ENCODE assay signal across 20 cellular contexts in the genomic region with DNA sequence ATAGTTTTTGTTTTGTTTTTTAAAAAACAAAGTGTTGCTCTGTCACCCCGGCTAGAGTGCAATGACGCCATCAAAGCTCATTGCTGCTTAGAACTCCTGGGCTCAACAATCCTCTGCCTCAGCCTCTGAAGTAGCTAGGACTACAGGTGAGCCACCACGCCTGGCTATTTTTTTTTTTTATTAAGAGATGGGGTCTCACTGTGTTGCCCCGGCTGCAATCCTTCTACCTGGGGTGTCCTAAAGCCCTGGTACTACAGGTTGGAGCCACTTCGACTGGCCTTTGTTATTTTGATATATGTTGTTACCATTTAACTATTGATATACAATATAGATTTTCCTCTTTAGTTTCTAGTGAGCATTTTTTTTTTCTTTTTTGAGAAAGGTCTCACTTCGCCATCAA. TPM values are rescaled to one million over a fixed set of nuclear protein-coding genes. Genes with fewer than 3 reads are reported as not detected.
DNase-seq lines count a peak whose midpoint lies in the region; ATAC-seq and TF ChIP-seq lines count a peak whose summit lies in the region.
"Had no signal": no experiment of that assay in that cellular context is flagged by ENCODE, and none has a peak within 500 bp of the region (broad histone marks: within the 10 kb centered on the region; RNA-seq: fewer than 3 reads in every experiment).

No MANE protein-coding gene starts in this region.

- no peak for TF ChIP-seq CTCF in GM06990 (IDR thresholded peaks at IDR 0.05; ENCODE audit: insufficient read depth, low read length, poor library complexity, severe bottlenecking)
- no peak for TF ChIP-seq CTCF in PC-3 (conservative IDR thresholded peaks at IDR 0.05; ENCODE audit: low read depth, low read length)
- TF ChIP-seq CTCF in glutamatergic neuron (IDR thresholded peaks at IDR 0.05; ENCODE audit: partially characterized antibody, unreplicated experiment) = no peak
- no peak for TF ChIP-seq CTCF in mammary epithelial cell (conservative IDR thresholded peaks at IDR 0.05 in 1 of 2, IDR thresholded peaks at IDR 0.05 in 1 of 2; ENCODE audit: extremely low read depth in 1 of 2, insufficient read depth in 1 of 2, low read depth in 1 of 2, low read length in 2 of 2)

- H2AFZ ChIP-seq in PC-3 (ENCODE audit: low read length) = no peak overlapping the region
- no peak overlapping the region for H2AFZ ChIP-seq in mammary epithelial cell (ENCODE audit: low read depth, low read length)

- no peaks in the 10 kb centered on the region for H3K27me3 Mint-ChIP-seq in central memory CD8-positive, alpha-beta T cell
- H3K27me3 Mint-ChIP-seq in glutamatergic neuron (ENCODE audit: unreplicated experiment) = peaks cover 5% of the 10 kb centered on the region

- POLR2A ChIA-PET in PC-3 (lab: Charles Lee; ENCODE audit: unreplicated experiment) = no interaction called here

- no peak overlapping the region for H3K4me3 Mint-ChIP-seq in central memory CD8-positive, alpha-beta T cell
- H3K4me3 Mint-ChIP-seq in glutamatergic neuron (ENCODE audit: unreplicated experiment) = no peak overlapping the region

- CTCF ChIA-PET in PC-3 (lab: Charles Lee) = no interaction called here
- CTCF ChIA-PET in mammary epithelial cell (lab: Charles Lee; ENCODE audit: low non-redundant PET) = no interaction called here

- peak overlapping the region; percentile 89 to 97 (median 93) for H3K4me2 ChIP-seq in BLaER1 treated with 17β-estradiol and CSF1 and Interleukin-3, amounts not matched to agents 10 nM and 100 nM
- H3K4me2 ChIP-seq in PC-3 (ENCODE audit: low read length) (peak overlapping the region; percentile 84; the same call in 1 of the 2 replicates), mammary epithelial cell (ENCODE audit: insufficient read depth, low read depth, low read length) (no peak overlapping the region)

- in situ Hi-C loops in mammary epithelial cell (cut with MboI; ENCODE audit: low sequenced_read_pairs in 2 of 2) = no loop called here

- peaks cover 42% of the 10 kb centered on the region for H3K79me2 ChIP-seq in PC-3 (ENCODE audit: low read length)
- H3K79me2 ChIP-seq in mammary epithelial cell (ENCODE audit: insufficient read depth, low read length) = peaks cover 38% of the 10 kb centered on the region

- H3K27ac ChIP-seq in BLaER1 treated with 17β-estradiol and CSF1 and Interleukin-3, amounts not matched to agents 10 nM and 100 nM = no peak overlapping the region
- no peak overlapping the region for H3K27ac ChIP-seq in PC-3 (ENCODE audit: low read length)
- no peak overlapping the region for H3K27ac ChIP-seq in mammary epithelial cell (ENCODE audit: insufficient read depth, low read depth, low read length)
- H3K27ac ChIP-seq: colonic mucosa, heart left ventricle had no signal

- BruUV-seq in PC-3 (replicated peaks; lab: Mats Ljungman, UMichigan) (no TSS peak), mammary epithelial cell (replicated peaks; lab: Mats Ljungman, UMichigan) (no TSS peak)

- peaks cover 30 to 48% (median 40%) of the 10 kb centered on the region in 11 experiments for H3K36me3 ChIP-seq in BLaER1 treated with 17β-estradiol and CSF1 and Interleukin-3, amounts not matched to agents 10 nM and 100 nM
- peaks cover 1% of the 10 kb centered on the region for H3K36me3 ChIP-seq in GM06990 (ENCODE audit: control insufficient read depth, insufficient read depth, low read length)
- H3K36me3 ChIP-seq in PC-3 (ENCODE audit: low read depth, low read length) = peaks cover 27% of the 10 kb centered on the region
- H3K36me3 ChIP-seq in mammary epithelial cell (ENCODE audit: insufficient read depth, low read length) = peaks cover 13% of the 10 kb centered on the region
- H3K36me3 ChIP-seq: colonic mucosa had no signal

- intact Hi-C loops in PC-3 (cut with micrococcal nuclease) = no loop called here
- intact Hi-C loops in mammary epithelial cell (cut with micrococcal nuclease) = loop anchor here (5.0 kb wide), 1 partner anchor 33 kb away; no protein-coding TSS in a partner anchor

- peak overlapping the region in 6 of 11 experiments; percentile 29 to 90 (median 90); a peak in 8 of 22 replicates for H3K9ac ChIP-seq in BLaER1 treated with 17β-estradiol and CSF1 and Interleukin-3, amounts not matched to agents 10 nM and 100 nM
- no peak overlapping the region for H3K9ac ChIP-seq in PC-3 (ENCODE audit: low read length)
- H3K9ac ChIP-seq in mammary epithelial cell (ENCODE audit: insufficient read depth, low read length) = no peak overlapping the region

- peaks cover 19 to 33% (median 23%) of the 10 kb centered on the region in 11 experiments; a peak in 19 of 22 replicates for H4K20me1 ChIP-seq in BLaER1 treated with 17β-estradiol and CSF1 and Interleukin-3, amounts not matched to agents 10 nM and 100 nM
- H4K20me1 ChIP-seq in PC-3 (ENCODE audit: low read length) (peaks cover 24% of the 10 kb centered on the region), mammary epithelial cell (ENCODE audit: insufficient read depth, low read length) (no peaks in the 10 kb centered on the region)

- dilution Hi-C loops in mammary epithelial cell (cut with HindIII; ENCODE audit: low sequenced_read_pairs) = no loop called here

- H3K4me1 ChIP-seq in BLaER1 treated with 17β-estradiol and CSF1 and Interleukin-3, amounts not matched to agents 10 nM and 100 nM = peaks cover 36 to 45% (median 41%) of the 10 kb centered on the region in 10 experiments
- H3K4me1 ChIP-seq in PC-3 (ENCODE audit: insufficient read depth, low read length) (peaks cover 23% of the 10 kb centered on the region), mammary epithelial cell (ENCODE audit: insufficient read depth, low read length) (peaks cover 15% of the 10 kb centered on the region)

- H3F3A ChIP-seq in PC-3 (ENCODE audit: low read length, unreplicated experiment) = no peaks in the 10 kb centered on the region

- H3K9me3 Mint-ChIP-seq in central memory CD8-positive, alpha-beta T cell = no peaks in the 10 kb centered on the region
- no peaks in the 10 kb centered on the region for H3K9me3 Mint-ChIP-seq in glutamatergic neuron (ENCODE audit: unreplicated experiment)

- DNase-seq in GM06990 (ENCODE audit: extremely low read depth, insufficient read length) = no peak
- no peak for DNase-seq in PC-3
- DNase-seq in central memory CD8-positive, alpha-beta T cell (ENCODE audit: low spot score in 2 of 2) = no peak
- no peak for DNase-seq in glutamatergic neuron
- DNase-seq in mammary epithelial cell = no peak
- DNase-seq: activated naive CD4-positive, alpha-beta T cell; Caco-2; colonic mucosa; H9; heart left ventricle; left ventricle myocardium superior; NCI-H1694; NCI-H82; Peyer's patch; right cardiac atrium; stimulated activated naive CD4-positive, alpha-beta T cell treated with Interleukin-2 at 50 U/mL for 16 hours; trophoblast cell had no signal

- H3K4me1 Mint-ChIP-seq in central memory CD8-positive, alpha-beta T cell = peaks cover 46% of the 10 kb centered on the region
- H3K4me1 Mint-ChIP-seq in glutamatergic neuron (ENCODE audit: low read depth, unreplicated experiment) = peaks cover 7% of the 10 kb centered on the region

- peaks cover 19 to 38% (median 32%) of the 10 kb centered on the region in 11 experiments for H3K9me3 ChIP-seq in BLaER1 treated with 17β-estradiol and CSF1 and Interleukin-3, amounts not matched to agents 10 nM and 100 nM (replicated peaks in 1 of 11)
- H3K9me3 ChIP-seq in PC-3 (ENCODE audit: low read length) = no peaks in the 10 kb centered on the region
- no peaks in the 10 kb centered on the region for H3K9me3 ChIP-seq in mammary epithelial cell (replicated peaks; ENCODE audit: insufficient read depth, low read length)
- H3K9me3 ChIP-seq: Caco-2, colonic mucosa, heart left ventricle, Peyer's patch had no signal

- 95% methylated on average over 6 of the region's 6 CpGs for WGBS in mammary epithelial cell (ENCODE audit: low coverage, missing lambda C conversion rate)

- no peak for ATAC-seq in PC-3
- ATAC-seq in central memory CD8-positive, alpha-beta T cell (replicated peaks; ENCODE audit: extremely low read depth, poor library complexity, severe bottlenecking) = no peak
- ATAC-seq in HG02610 (IDR thresholded peaks at IDR 0.05; ENCODE audit: unreplicated experiment) = no peak
- ATAC-seq in GM21381 (IDR thresholded peaks at IDR 0.05; ENCODE audit: unreplicated experiment) = no peak
- ATAC-seq: heart left ventricle, left ventricle myocardium superior, right cardiac atrium had no signal

- no peaks in the 10 kb centered on the region for H3K9me2 ChIP-seq in PC-3 (replicated peaks; ENCODE audit: low read length)

- peak overlapping the region in 7 of 10 experiments; percentile 82 to 92 (median 89); a peak in 8 of 20 replicates for H3K4me3 ChIP-seq in BLaER1 treated with 17β-estradiol and CSF1 and Interleukin-3, amounts not matched to agents 10 nM and 100 nM
- peak overlapping the region; percentile 90; the same call in 1 of the 2 replicates for H3K4me3 ChIP-seq in GM06990 (replicated peaks; ENCODE audit: low read depth, low read length)
- H3K4me3 ChIP-seq in PC-3 (ENCODE audit: low read length) = no peak overlapping the region
- no peak overlapping the region for H3K4me3 ChIP-seq in mammary epithelial cell (replicated peaks in 1 of 3; ENCODE audit: insufficient read depth in 1 of 3, low read depth in 2 of 3, low read length in 3 of 3)
- H3K4me3 ChIP-seq: colonic mucosa, Peyer's patch had no signal

- H3K27ac Mint-ChIP-seq in central memory CD8-positive, alpha-beta T cell (ENCODE audit: low read depth) = peak overlapping the region; percentile 32
- H3K27ac Mint-ChIP-seq in glutamatergic neuron (ENCODE audit: unreplicated experiment) = no peak overlapping the region
- H3K27ac Mint-ChIP-seq: H9 had no signal

- no peaks in the 10 kb centered on the region for H3K27me3 ChIP-seq in BLaER1 treated with 17β-estradiol and CSF1 and Interleukin-3, amounts not matched to agents 10 nM and 100 nM
- H3K27me3 ChIP-seq in GM06990 (replicated peaks; ENCODE audit: control insufficient read depth, insufficient read depth, low read length) (no peaks in the 10 kb centered on the region), PC-3 (ENCODE audit: low read length) (no peaks in the 10 kb centered on the region), mammary epithelial cell (ENCODE audit: insufficient read depth, low read length) (no peaks in the 10 kb centered on the region)
- H3K27me3 ChIP-seq: colonic mucosa, heart left ventricle, Peyer's patch had no signal

- H3K36me3 Mint-ChIP-seq in central memory CD8-positive, alpha-beta T cell (ENCODE audit: insufficient read depth) = peaks cover 29% of the 10 kb centered on the region
- peaks cover 7% of the 10 kb centered on the region for H3K36me3 Mint-ChIP-seq in glutamatergic neuron (ENCODE audit: unreplicated experiment)

RNA-seq across cellular contexts. Expression of gene NGLY1, which starts 2.6 kb away (rescaled TPM):
- total RNA-seq in PC-3 (2014; rRNA removed) (47.7 and 49.4 TPM in 2 replicates), glutamatergic neuron (ENCODE audit: unreplicated experiment) (28.0 TPM), mammary epithelial cell (10 to 100 TPM; 23.3 to 30.9 TPM)
- 6.6 TPM for polyA plus RNA-seq in mammary epithelial cell
- 12.2 TPM for polyA minus RNA-seq in mammary epithelial cell

RNA-seq across cellular contexts. Expression of gene OXSM, which starts 9.3 kb away (rescaled TPM):
- total RNA-seq in PC-3 (2014; rRNA removed) (13.7 and 21.4 TPM in 2 replicates), glutamatergic neuron (ENCODE audit: unreplicated experiment) (9.3 TPM), mammary epithelial cell (10 to 100 TPM; 11.5 to 12.2 TPM)
- 16.3 TPM for polyA plus RNA-seq in mammary epithelial cell
- not detected for polyA minus RNA-seq in mammary epithelial cell

Comparison
In these comparisons a context has a peak if more than half of its experiments do, and no peak if none do; other contexts are left out.
1. H3K4me3 ChIP-seq: peak in BLaER1 treated with 17β-estradiol and CSF1 and Interleukin-3, amounts not matched to agents 10 nM and 100 nM (7 of 10) and GM06990 (single experiment); none in PC-3 (single experiment) and mammary epithelial cell (0 of 3).
2. H3K9ac ChIP-seq: peak in BLaER1 treated with 17β-estradiol and CSF1 and Interleukin-3, amounts not matched to agents 10 nM and 100 nM (6 of 11); none in PC-3 (single experiment) and mammary epithelial cell (single experiment).